19 cellular contexts compared by ENCODE assay signal in the genomic region with DNA sequence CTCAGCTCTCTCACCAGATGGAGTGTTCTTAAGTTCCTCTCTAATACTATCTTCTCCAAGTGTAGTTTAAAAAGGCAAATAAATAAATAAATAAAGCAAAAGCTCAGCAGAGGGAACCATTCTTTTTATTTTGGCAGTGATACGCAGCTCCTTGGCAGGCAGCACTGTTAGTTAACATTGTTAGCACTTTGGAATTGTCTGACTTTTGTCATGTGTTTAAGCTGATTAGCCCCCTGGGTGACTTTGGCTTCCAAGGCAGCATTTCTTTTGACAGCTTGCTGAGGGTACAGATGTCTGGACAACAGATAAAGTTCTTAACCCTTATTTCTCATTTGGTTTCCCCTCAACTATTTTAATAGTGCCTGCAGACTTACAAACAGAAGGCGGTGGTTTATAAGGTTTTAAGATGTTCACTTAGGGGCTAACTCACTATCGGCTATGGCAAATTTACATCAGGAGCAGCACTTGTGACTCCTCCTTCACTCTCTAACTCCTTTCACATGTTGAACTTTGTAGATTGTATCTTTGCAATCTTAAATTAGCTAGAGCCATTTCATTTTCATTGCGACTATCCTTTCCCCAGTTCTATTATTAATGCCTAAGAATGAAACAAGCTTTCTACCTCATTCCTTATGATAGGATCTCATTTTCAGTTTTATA.
DNase-seq lines count a peak whose midpoint lies in the region; ATAC-seq and TF ChIP-seq lines count a peak whose summit lies in the region.
"Had no signal": no experiment of that assay in that cellular context is flagged by ENCODE, and none has a peak within 500 bp of the region (broad histone marks: within the 10 kb centered on the region; RNA-seq: fewer than 3 reads in every experiment).

No MANE protein-coding gene starts in this region.

- no peak overlapping the region for H2AFZ ChIP-seq in MM.1S (ENCODE audit: low read length)

- ATAC-seq in Right ventricle myocardium superior (ENCODE audit: poor library complexity): peak; percentile 96
- ATAC-seq in GM19035 (IDR thresholded peaks at IDR 0.05; ENCODE audit: unreplicated experiment): no peak
- ATAC-seq: activated T-cell treated with anti-CD3 and anti-CD28 coated beads, Interleukin-2, amount 50 U/mL, for 4 hours; naive thymus-derived CD4-positive, alpha-beta T cell; T-helper 17 cell had no signal

- no peaks in the 10 kb centered on the region for H3K9me2 ChIP-seq in MM.1S (replicated peaks; ENCODE audit: insufficient read depth, low read length)

- H3K27ac ChIP-seq in MM.1S (ENCODE audit: low read length): no peak overlapping the region
- H3K27ac ChIP-seq: SJSA1, uterus had no signal

- no peaks in the 10 kb centered on the region for H3K4me1 ChIP-seq in MM.1S (ENCODE audit: low read length)
- H3K4me1 ChIP-seq: SJSA1, uterus had no signal

- H4K20me1 ChIP-seq in MM.1S (ENCODE audit: insufficient read depth, low read length): no peaks in the 10 kb centered on the region

- no peaks in the 10 kb centered on the region for H3K27me3 ChIP-seq in MM.1S (replicated peaks; ENCODE audit: insufficient read depth, low read length)
- H3K27me3 ChIP-seq: SJSA1, uterus had no signal

- no peaks in the 10 kb centered on the region for H3K9me3 Mint-ChIP-seq in nephron
- H3K9me3 Mint-ChIP-seq: activated CD4-positive, alpha-beta memory T cell treated with anti-CD3 and anti-CD28 coated beads, Interleukin-2, amount 10 ng/mL, durations not matched to agents 7 days and 5 days; activated naive CD4-positive, alpha-beta T cell treated with anti-CD3 and anti-CD28 coated beads for 36 hours had no signal

- no peaks in the 10 kb centered on the region for H3K79me2 ChIP-seq in MM.1S (ENCODE audit: low read length)

- intact Hi-C loops in Right ventricle myocardium superior (cut with DNase I): no loop called here

- no peaks in the 10 kb centered on the region for H3K36me3 ChIP-seq in MM.1S (replicated peaks; ENCODE audit: insufficient read depth, low read length)
- H3K36me3 ChIP-seq: SJSA1, uterus had no signal

- TF ChIP-seq CTCF in nephron (IDR thresholded peaks at IDR 0.05; ENCODE audit: unreplicated experiment in 3 of 3) (no peak), MM.1S (IDR thresholded peaks at IDR 0.05; ENCODE audit: low read length) (no peak)

- peak overlapping the region in 2 of 3 experiments; percentile 86 to 87 for H3K27ac Mint-ChIP-seq in nephron
- H3K27ac Mint-ChIP-seq: activated CD4-positive, alpha-beta memory T cell treated with anti-CD3 and anti-CD28 coated beads, Interleukin-2, amount 10 ng/mL, durations not matched to agents 7 days and 5 days; activated naive CD4-positive, alpha-beta T cell treated with anti-CD3 and anti-CD28 coated beads for 36 hours; memory B cell; naive thymus-derived CD4-positive, alpha-beta T cell; T-helper 17 cell had no signal

- H3K4me2 ChIP-seq in MM.1S (ENCODE audit: low read depth, low read length): no peak overlapping the region

- no peaks in the 10 kb centered on the region for H3K27me3 Mint-ChIP-seq in nephron (ENCODE audit: low read depth)
- H3K27me3 Mint-ChIP-seq: activated CD4-positive, alpha-beta memory T cell treated with anti-CD3 and anti-CD28 coated beads, Interleukin-2, amount 10 ng/mL, durations not matched to agents 7 days and 5 days; memory B cell; naive thymus-derived CD4-positive, alpha-beta T cell; T-helper 17 cell had no signal

- H3K4me3 ChIP-seq in MM.1S (ENCODE audit: low read length): no peak overlapping the region
- H3K4me3 ChIP-seq: SJSA1, uterus had no signal

- no peaks in the 10 kb centered on the region for H3K36me3 Mint-ChIP-seq in nephron (ENCODE audit: low read depth)
- H3K36me3 Mint-ChIP-seq: memory B cell; naive thymus-derived CD4-positive, alpha-beta T cell had no signal

- H3K9ac ChIP-seq in MM.1S (ENCODE audit: low read length): no peak overlapping the region

- H3K9me3 ChIP-seq in MM.1S (replicated peaks; ENCODE audit: insufficient read depth, low read length): no peaks in the 10 kb centered on the region
- H3K9me3 ChIP-seq: uterus had no signal

- peak overlapping the region in 1 of 3 experiments; percentile 18 for H3K4me3 Mint-ChIP-seq in nephron
- H3K4me3 Mint-ChIP-seq: activated CD4-positive, alpha-beta memory T cell treated with anti-CD3 and anti-CD28 coated beads, Interleukin-2, amount 10 ng/mL, durations not matched to agents 7 days and 5 days; activated naive CD4-positive, alpha-beta T cell treated with anti-CD3 and anti-CD28 coated beads for 36 hours; activated T-cell treated with anti-CD3 and anti-CD28 coated beads, Interleukin-2, amount 50 U/mL, for 4 hours; memory B cell; naive thymus-derived CD4-positive, alpha-beta T cell; T-helper 17 cell had no signal

- H3F3A ChIP-seq in MM.1S (ENCODE audit: insufficient read depth, low read length): no peaks in the 10 kb centered on the region

- peaks cover 27% of the 10 kb centered on the region for H3K4me1 Mint-ChIP-seq in nephron
- H3K4me1 Mint-ChIP-seq: activated CD4-positive, alpha-beta memory T cell treated with anti-CD3 and anti-CD28 coated beads, Interleukin-2, amount 10 ng/mL, durations not matched to agents 7 days and 5 days; memory B cell; naive thymus-derived CD4-positive, alpha-beta T cell; T-helper 17 cell had no signal

- DNase-seq in COR-L47 (lab: John Stamatoyannopoulos, UW): peak; percentile 20
- DNase-seq in NCI-H524 (lab: John Stamatoyannopoulos, UW): peak; percentile 73 to 92
- DNase-seq in Right ventricle myocardium superior: peak; percentile 73
- no peak for DNase-seq in MM.1S
- no peak for DNase-seq in epidermal melanocyte (ENCODE audit: insufficient read length, low spot score)
- no peak for DNase-seq in EL
- DNase-seq: activated CD4-positive, alpha-beta memory T cell treated with anti-CD3 and anti-CD28 coated beads, Interleukin-2, amount 10 ng/mL, durations not matched to agents 7 days and 5 days; activated naive CD4-positive, alpha-beta T cell treated with anti-CD3 and anti-CD28 coated beads for 36 hours; activated T-cell treated with anti-CD3 and anti-CD28 coated beads, Interleukin-2, amount 50 U/mL, for 4 hours; KBM-7; naive thymus-derived CD4-positive, alpha-beta T cell; NCI-H1092; stimulated activated CD4-positive, alpha-beta T cell treated with anti-CD3 and anti-CD28 coated beads, Interleukin-12 subunit alpha, Interleukin-12 subunit beta, amount 100 ng/mL, for 4 hours; T-helper 17 cell; uterus had no signal

Comparison
In these comparisons a context has a peak if more than half of its experiments do, and no peak if none do; other contexts are left out.
1. DNase-seq: peak in COR-L47 (single experiment), NCI-H524 (2 of 2) and Right ventricle myocardium superior (single experiment); none in MM.1S (single experiment), epidermal melanocyte (single experiment) and EL (single experiment).